29 cellular contexts compared by ENCODE assay signal in the genomic region with DNA sequence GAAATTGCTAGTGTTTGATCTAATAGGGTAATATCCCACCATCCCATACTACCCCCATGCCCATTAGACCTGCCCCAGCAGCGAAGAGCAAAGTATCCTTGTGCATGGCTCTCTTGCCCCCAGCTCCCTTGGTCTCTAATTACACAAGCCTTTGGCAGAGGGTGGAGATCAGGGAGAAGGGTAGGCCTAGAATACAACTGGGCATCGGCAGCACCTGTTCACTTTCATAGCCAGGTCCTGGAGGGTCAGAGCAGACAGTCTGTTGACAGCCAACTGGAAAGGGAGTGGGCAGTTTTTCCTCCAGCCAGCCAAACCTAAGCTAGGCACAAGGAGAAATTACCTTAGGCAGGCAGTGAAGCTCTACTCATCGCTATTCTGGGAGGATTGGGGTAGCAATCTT. TPM values are rescaled to one million over a fixed set of nuclear protein-coding genes. Genes with fewer than 3 reads are reported as not detected.
DNase-seq lines count a peak whose midpoint lies in the region; ATAC-seq and TF ChIP-seq lines count a peak whose summit lies in the region.
"Had no signal": no experiment of that assay in that cellular context is flagged by ENCODE, and none has a peak within 500 bp of the region (broad histone marks: within the 10 kb centered on the region; RNA-seq: fewer than 3 reads in every experiment).

No MANE protein-coding gene starts in this region.

- H3K4me3 Mint-ChIP-seq in MCF 10A (ENCODE audit: unreplicated experiment) = no peak overlapping the region
- H3K4me3 Mint-ChIP-seq in Caco-2 (ENCODE audit: unreplicated experiment) = no peak overlapping the region
- H3K4me3 Mint-ChIP-seq: CD14-positive monocyte, HFFc6 had no signal

- no peak overlapping the region for H3K23ac ChIP-seq in mesenchymal stem cell (ENCODE audit: low read length in 2 of 2)

- H3K4me2 ChIP-seq in mesenchymal stem cell (ENCODE audit: low read length, poor library complexity, severe bottlenecking) = no peak overlapping the region
- H3K4me2 ChIP-seq: KMS-11, SK-N-SH had no signal

- H2BK120ac ChIP-seq in mesenchymal stem cell (ENCODE audit: low read depth, low read length) = no peak overlapping the region

- H3K9me3 ChIP-seq in breast epithelium (no peaks in the 10 kb centered on the region), mesenchymal stem cell (ENCODE audit: control insufficient read depth, low read length) (no peaks in the 10 kb centered on the region), psoas muscle (no peaks in the 10 kb centered on the region), Caco-2 (no peaks in the 10 kb centered on the region), mucosa of descending colon (no peaks in the 10 kb centered on the region)
- H3K9me3 ChIP-seq: BE2C, HAP-1, SK-N-SH had no signal

- no peak overlapping the region for H2AFZ ChIP-seq in mesenchymal stem cell (ENCODE audit: low read depth, low read length)

- TF ChIP-seq CTCF in breast epithelium (IDR thresholded peaks at IDR 0.05) (no peak), MCF 10A (IDR thresholded peaks at IDR 0.05; ENCODE audit: unreplicated experiment) (no peak), psoas muscle (IDR thresholded peaks at IDR 0.05) (no peak), Caco-2 (IDR thresholded peaks at IDR 0.05; ENCODE audit: insufficient read depth in 1 of 2, low read depth in 1 of 2, low read length in 1 of 2, severe bottlenecking in 1 of 2, unreplicated experiment in 1 of 2) (no peak), brain microvascular endothelial cell (IDR thresholded peaks at IDR 0.05; ENCODE audit: low read depth, low read length, missing control alignments) (no peak), mucosa of descending colon (IDR thresholded peaks at IDR 0.05) (no peak)

- H3K4me1 ChIP-seq in breast epithelium (peaks cover 0 to 20% of the 10 kb centered on the region in 2 donors), mesenchymal stem cell (ENCODE audit: control insufficient read depth, insufficient read depth, low read depth, low read length) (peaks cover 20% of the 10 kb centered on the region), psoas muscle (peaks cover 16% of the 10 kb centered on the region), Caco-2 (peaks cover 56% of the 10 kb centered on the region), mucosa of descending colon (ENCODE audit: low read depth) (peaks cover 22% of the 10 kb centered on the region)

- H3K36me3 ChIP-seq in breast epithelium = no peaks in the 10 kb centered on the region
- peaks cover 8% of the 10 kb centered on the region in 2 experiments for H3K36me3 ChIP-seq in mesenchymal stem cell (ENCODE audit: control insufficient read depth in 1 of 2, insufficient read depth in 2 of 2, low read depth in 1 of 2, low read length in 2 of 2)
- H3K36me3 ChIP-seq in psoas muscle (ENCODE audit: insufficient read depth in 1 of 2, low read depth in 1 of 2) = peaks cover 0 to 10% of the 10 kb centered on the region in 2 donors
- H3K36me3 ChIP-seq in Caco-2 (ENCODE audit: control insufficient read depth, insufficient read depth, low read length) = no peaks in the 10 kb centered on the region; the same call in 1 of the 2 replicates
- H3K36me3 ChIP-seq in brain microvascular endothelial cell (replicated peaks) = peaks cover 5% of the 10 kb centered on the region
- H3K36me3 ChIP-seq in mucosa of descending colon (ENCODE audit: low read depth) = no peaks in the 10 kb centered on the region
- H3K36me3 ChIP-seq: BE2C had no signal

- intact Hi-C loops in breast epithelium (cut with DNase I; ENCODE audit: low total_unique reads) (no loop called here), MCF 10A (cut with micrococcal nuclease) (no loop called here), psoas muscle (cut with DNase I) (loop anchor here (2.0 to 10.0 kb wide), 3 partner anchors 86 to 662 kb away; a partner anchor contains a TSS), Caco-2 (cut with micrococcal nuclease; ENCODE audit: unreplicated experiment) (no loop called here), mucosa of descending colon (cut with DNase I, micrococcal nuclease) (no loop called here)

- in situ Hi-C loops in brain microvascular endothelial cell (cut with HindIII; ENCODE audit: low pct_ligation_motif_present, low sequenced_read_pairs) = no loop called here

- no TSS peak for BruUV-seq in MCF 10A (replicated peaks; lab: Mats Ljungman, UMichigan)
- no TSS peak for BruUV-seq in Caco-2 (replicated peaks; lab: Mats Ljungman, UMichigan)

- 73% methylated on average over 2 of the region's 3 CpGs for WGBS in mesenchymal stem cell
- WGBS in psoas muscle, 3 donors = 29 to 41% (median 33%) methylated on average over 3 of the region's 3 CpGs

- H3K9me3 Mint-ChIP-seq in MCF 10A (ENCODE audit: unreplicated experiment) (no peaks in the 10 kb centered on the region), Caco-2 (ENCODE audit: unreplicated experiment) (no peaks in the 10 kb centered on the region)
- H3K9me3 Mint-ChIP-seq: CD14-positive monocyte, HFFc6, IgD-negative memory B cell had no signal

- CTCF ChIA-PET in MCF 10A (lab: Yijun Ruan, JAX) = interaction anchor here (0.6 to 10.2 kb wide), 11 partner anchors 16 to 772 kb away, joined by 3 to 183 read pairs (median 4); no protein-coding TSS in a partner anchor
- CTCF ChIA-PET in Caco-2 (lab: Charles Lee) = no interaction called here

- TF ChIP-seq POLR2A in breast epithelium (IDR thresholded peaks at IDR 0.05) = no peak

- no peak overlapping the region for H2BK15ac ChIP-seq in mesenchymal stem cell (ENCODE audit: low read depth, poor library complexity, severe bottlenecking)

- peak overlapping the region; percentile 58 for H2AK5ac ChIP-seq in mesenchymal stem cell (ENCODE audit: low read length, severe bottlenecking)

- POLR2A ChIA-PET in MCF 10A (lab: Yijun Ruan, JAX) = interaction anchor here (0.8 to 1.0 kb wide), 2 partner anchors 51 to 273 kb away, joined by 4 read pairs; no protein-coding TSS in a partner anchor
- POLR2A ChIA-PET in Caco-2 (lab: Charles Lee) = no interaction called here

- ATAC-seq in psoas muscle (peak; percentile 66 to 85 (median 72)), mucosa of descending colon (no peak)
- ATAC-seq: PC-3 had no signal

- H3K9ac ChIP-seq in mesenchymal stem cell (ENCODE audit: low read length) = no peak overlapping the region
- H3K9ac ChIP-seq: KMS-11, SK-N-SH had no signal

- no peak overlapping the region for H2BK5ac ChIP-seq in mesenchymal stem cell (ENCODE audit: low read depth, low read length, poor library complexity, severe bottlenecking)

- H3K27me3 Mint-ChIP-seq in MCF 10A (ENCODE audit: insufficient read depth, unreplicated experiment) = no peaks in the 10 kb centered on the region
- no peaks in the 10 kb centered on the region for H3K27me3 Mint-ChIP-seq in Caco-2 (ENCODE audit: insufficient read depth, unreplicated experiment)
- H3K27me3 Mint-ChIP-seq: IgD-negative memory B cell had no signal

- no peak overlapping the region for H3K4ac ChIP-seq in mesenchymal stem cell (ENCODE audit: low read depth in 1 of 2, low read length in 2 of 2)

- H3K27ac ChIP-seq in breast epithelium (peak overlapping the region; percentile 83 to 90), mesenchymal stem cell (ENCODE audit: low read length, poor library complexity, severe bottlenecking) (no peak overlapping the region), psoas muscle (peak overlapping the region; percentile 59), brain microvascular endothelial cell (no peak overlapping the region)
- H3K27ac ChIP-seq: KMS-11 had no signal

- DNase-seq in breast epithelium (ENCODE audit: low spot score in 2 of 2) (no peak), MCF 10A (ENCODE audit: unreplicated experiment) (no peak), mesenchymal stem cell (no peak), psoas muscle (no peak), Caco-2 (no peak), brain microvascular endothelial cell (no peak), mucosa of descending colon (no peak)
- DNase-seq: 8988T; ACHN; BE2C; DMS53; GOT3; HFFc6; NCI-H1092; NCI-H1417 treated with DMSO at 0.1 percent for 48 hours; NCI-H187; NCI-H2081 treated with DMSO at 0.1 percent for 48 hours; NCI-H2171; NCI-H226; NCI-H510A treated with DMSO at 0.1 percent for 48 hours; NK-92 treated with Interleukin-12 subunit alpha and Interleukin-12 subunit beta, amount 100 ng/mL, for 24 hours; PC-3; SK-N-SH had no signal

- H4K91ac ChIP-seq in mesenchymal stem cell (ENCODE audit: low read length) = no peak overlapping the region

- H3K4me1 Mint-ChIP-seq in MCF 10A (ENCODE audit: insufficient read depth, unreplicated experiment) (peaks cover 37% of the 10 kb centered on the region), Caco-2 (ENCODE audit: low read depth, unreplicated experiment) (peaks cover 49% of the 10 kb centered on the region)

- H4K8ac ChIP-seq in mesenchymal stem cell (ENCODE audit: low read length) = no peak overlapping the region

- no peaks in the 10 kb centered on the region for H3K27me3 ChIP-seq in breast epithelium
- H3K27me3 ChIP-seq in mesenchymal stem cell (ENCODE audit: control insufficient read depth in 1 of 2, insufficient read depth in 1 of 2, low read length in 2 of 2) = no peaks in the 10 kb centered on the region
- H3K27me3 ChIP-seq in psoas muscle (ENCODE audit: insufficient read depth in 3 of 3, low read length in 2 of 3) = no peaks in the 10 kb centered on the region
- H3K27me3 ChIP-seq in Caco-2 (replicated peaks; ENCODE audit: control insufficient read depth, insufficient read depth, low read length) = no peaks in the 10 kb centered on the region
- H3K27me3 ChIP-seq in brain microvascular endothelial cell (replicated peaks) = no peaks in the 10 kb centered on the region
- H3K27me3 ChIP-seq: BE2C had no signal

- no peak overlapping the region for H3K4me3 ChIP-seq in breast epithelium
- H3K4me3 ChIP-seq in mesenchymal stem cell (ENCODE audit: insufficient read depth in 1 of 2, low read depth in 1 of 2, low read length in 2 of 2) = no peak overlapping the region
- H3K4me3 ChIP-seq in psoas muscle = no peak overlapping the region
- H3K4me3 ChIP-seq in Caco-2 (ENCODE audit: low read depth, low read length) = no peak overlapping the region
- H3K4me3 ChIP-seq in brain microvascular endothelial cell (ENCODE audit: low read depth, low read length) = no peak overlapping the region
- no peak overlapping the region for H3K4me3 ChIP-seq in mucosa of descending colon
- H3K4me3 ChIP-seq: HAP-1 had no signal

- no peak overlapping the region for H3K14ac ChIP-seq in mesenchymal stem cell (ENCODE audit: low read length in 2 of 2)

- no peak overlapping the region for H3K18ac ChIP-seq in mesenchymal stem cell (ENCODE audit: low read depth in 1 of 2, low read length in 2 of 2)

- H3K27ac Mint-ChIP-seq in MCF 10A (ENCODE audit: low read depth, unreplicated experiment) (no peak overlapping the region), Caco-2 (ENCODE audit: unreplicated experiment) (no peak overlapping the region)
- H3K27ac Mint-ChIP-seq: CD14-positive monocyte, HFFc6, IgD-negative memory B cell had no signal

- no peak overlapping the region for H2BK12ac ChIP-seq in mesenchymal stem cell (ENCODE audit: low read length in 2 of 2)

- peaks cover 11% of the 10 kb centered on the region for H3K36me3 Mint-ChIP-seq in MCF 10A (ENCODE audit: insufficient read depth, unreplicated experiment)
- H3K36me3 Mint-ChIP-seq in Caco-2 (ENCODE audit: insufficient read depth, unreplicated experiment) = no peaks in the 10 kb centered on the region

- peaks cover 10% of the 10 kb centered on the region for H3K79me1 ChIP-seq in mesenchymal stem cell (replicated peaks; ENCODE audit: low read length, poor library complexity, severe bottlenecking)

RNA-seq across cellular contexts. Expression of a gene that starts 2.7 kb away (rescaled TPM):
- total RNA-seq in breast epithelium = 10 to 100 TPM; 20.3 to 39.2 (median 29.3) TPM
- 20.2 and 23.1 TPM in 2 replicates for total RNA-seq in MCF 10A (2022)
- 17.6 TPM for polyA plus RNA-seq in mesenchymal stem cell (2013, experiment 1 of 2)
- polyA plus RNA-seq in mesenchymal stem cell (2013, experiment 2 of 2) = 18.1 TPM
- total RNA-seq in psoas muscle = 10 to 100 TPM; 10.8 to 13.8 (median 12.7) TPM
- 10 to 100 TPM; 16.6 to 24.7 (median 22.6) TPM for polyA plus RNA-seq in psoas muscle
- total RNA-seq in Caco-2 (2022) = 23.7 and 26.1 TPM in 2 replicates
- total RNA-seq in mucosa of descending colon = 10 to 100 TPM; 25.6 to 27.7 (median 26.3) TPM

RNA-seq across cellular contexts. Expression of a gene that starts 26.1 kb away (rescaled TPM):
- not detected for total RNA-seq in breast epithelium
- not detected in 2 replicates for total RNA-seq in MCF 10A (2022)
- not detected for polyA plus RNA-seq in mesenchymal stem cell (2013, experiment 1 of 2)
- polyA plus RNA-seq in mesenchymal stem cell (2013, experiment 2 of 2) = not detected
- 10 to 100 TPM in 2 of 4 donors, 1 to 10 TPM in 1, not detected in 1; 2.9 to 17.3 (median 13.5) TPM for total RNA-seq in psoas muscle
- under 1 TPM; 0.18 to 0.31 (median 0.22) TPM for polyA plus RNA-seq in psoas muscle
- total RNA-seq in Caco-2 (2022) = 0.82 and 1.9 TPM in 2 replicates
- not detected for total RNA-seq in mucosa of descending colon
- total RNA-seq: Daoy, G401, HFFc6, PC-3 had no signal
- polyA plus RNA-seq: CD14-positive monocyte, IgD-negative memory B cell, SK-N-SH had no signal

Comparison
In these comparisons a context has a peak if more than half of its experiments do, and no peak if none do; other contexts are left out.
1. H3K27ac ChIP-seq: peak in breast epithelium (2 of 2) and psoas muscle (single experiment); none in mesenchymal stem cell (single experiment) and brain microvascular endothelial cell (single experiment).
2. intact Hi-C loops: an anchor here in psoas muscle (2.0 to 10.0 kb wide); none called in breast epithelium, MCF 10A, Caco-2 and mucosa of descending colon.